Comparison of ENCODE assay signal across 14 cellular contexts in genomic region chr13:32205426-32206096, GRCh38.
DNase-seq lines count a peak whose midpoint lies in the region; ATAC-seq, FAIRE-seq and TF ChIP-seq lines count a peak whose summit lies in the region.
"Had no signal": no experiment of that assay in that cellular context is flagged by ENCODE, and none has a peak within 500 bp of the region (broad histone marks: within the 10 kb centered on the region; RNA-seq: fewer than 3 reads in every experiment).

No MANE protein-coding gene starts in this region.

- DNase-seq in NCI-H226: peak; percentile 80
- DNase-seq in mucosa of gallbladder (ENCODE audit: low spot score): peak; percentile 13
- DNase-seq in HTR-8/SVneo (ENCODE audit: insufficient read length, low spot score): no peak
- no peak for DNase-seq in SW480 (ENCODE audit: low spot score)
- DNase-seq: activated naive CD4-positive, alpha-beta T cell treated with anti-CD3 and anti-CD28 coated beads for 36 hours; endodermal cell; naive thymus-derived CD8-positive, alpha-beta T cell; NCI-H1105 treated with DMSO at 0.1 percent for 48 hours; SIG-M5 had no signal

- H3K27ac ChIP-seq in HEK293 (ENCODE audit: extremely low read depth, low read depth, low read length): peak overlapping the region; percentile 21; the same call in 1 of the 2 replicates

- TF ChIP-seq CTCF in HEK293 (tag by site-specific recombination; IDR thresholded peaks at IDR 0.05) (no peak), brain (conservative IDR thresholded peaks at IDR 0.05) (no peak)

- CTCF ChIA-PET in HEK293 (lab: Yijun Ruan, JAX): interaction anchor here (1.2 kb wide), 1 partner anchor 41 kb away, joined by 3 read pairs; no protein-coding TSS in a partner anchor

- no peak for FAIRE-seq in HTR-8/SVneo (lab: Jason Lieb, UNC)
- FAIRE-seq: G401.6, urothelium cell line had no signal

- H3K36me3 Mint-ChIP-seq in brain: peaks cover 50% of the 10 kb centered on the region
- H3K36me3 Mint-ChIP-seq: naive thymus-derived CD8-positive, alpha-beta T cell had no signal

- no peaks in the 10 kb centered on the region for H3K27me3 Mint-ChIP-seq in brain

- H3K9me3 ChIP-seq in HEK293 (ENCODE audit: control insufficient read depth, insufficient read depth, low read depth, low read length): no peaks in the 10 kb centered on the region

- POLR2A ChIA-PET in HEK293 (lab: Yijun Ruan, JAX): interaction anchor here (0.9 kb wide), 1 partner anchor 20 kb away, joined by 3 read pairs; no protein-coding TSS in a partner anchor

- H3K4me3 Mint-ChIP-seq in brain: peak overlapping the region in 1 of 5 experiments; percentile 11
- H3K4me3 Mint-ChIP-seq: activated naive CD4-positive, alpha-beta T cell treated with anti-CD3 and anti-CD28 coated beads for 36 hours; endodermal cell; naive thymus-derived CD8-positive, alpha-beta T cell had no signal

- peaks cover 15% of the 10 kb centered on the region for H3K4me1 Mint-ChIP-seq in brain
- H3K4me1 Mint-ChIP-seq: naive thymus-derived CD8-positive, alpha-beta T cell had no signal

- H3K4me1 ChIP-seq in HEK293 (ENCODE audit: control insufficient read depth, insufficient read depth, low read length): peaks cover 12% of the 10 kb centered on the region

- no peak overlapping the region for H3K4me3 ChIP-seq in HEK293 (ENCODE audit: low read depth, low read length)

- H3K9me3 Mint-ChIP-seq in brain: no peaks in the 10 kb centered on the region
- H3K9me3 Mint-ChIP-seq: activated naive CD4-positive, alpha-beta T cell treated with anti-CD3 and anti-CD28 coated beads for 36 hours; endodermal cell; naive thymus-derived CD8-positive, alpha-beta T cell had no signal

- no peaks in the 10 kb centered on the region for H3K36me3 ChIP-seq in HEK293 (ENCODE audit: control insufficient read depth in 2 of 2, insufficient read depth in 1 of 2, low read length in 2 of 2)

- no peak for ATAC-seq in GM21619 (IDR thresholded peaks at IDR 0.05; ENCODE audit: unreplicated experiment)
- ATAC-seq: naive thymus-derived CD8-positive, alpha-beta T cell had no signal

- H3K27ac Mint-ChIP-seq in brain: peak overlapping the region in 4 of 5 experiments; percentile 18 to 90 (median 60)
- H3K27ac Mint-ChIP-seq: activated naive CD4-positive, alpha-beta T cell treated with anti-CD3 and anti-CD28 coated beads for 36 hours; endodermal cell; naive thymus-derived CD8-positive, alpha-beta T cell had no signal

TF ChIP-seq in HEK293, 187 proteins besides CTCF, POLR2A, EP300 and RAD21:
- TF ChIP-seq, protein P1, sequence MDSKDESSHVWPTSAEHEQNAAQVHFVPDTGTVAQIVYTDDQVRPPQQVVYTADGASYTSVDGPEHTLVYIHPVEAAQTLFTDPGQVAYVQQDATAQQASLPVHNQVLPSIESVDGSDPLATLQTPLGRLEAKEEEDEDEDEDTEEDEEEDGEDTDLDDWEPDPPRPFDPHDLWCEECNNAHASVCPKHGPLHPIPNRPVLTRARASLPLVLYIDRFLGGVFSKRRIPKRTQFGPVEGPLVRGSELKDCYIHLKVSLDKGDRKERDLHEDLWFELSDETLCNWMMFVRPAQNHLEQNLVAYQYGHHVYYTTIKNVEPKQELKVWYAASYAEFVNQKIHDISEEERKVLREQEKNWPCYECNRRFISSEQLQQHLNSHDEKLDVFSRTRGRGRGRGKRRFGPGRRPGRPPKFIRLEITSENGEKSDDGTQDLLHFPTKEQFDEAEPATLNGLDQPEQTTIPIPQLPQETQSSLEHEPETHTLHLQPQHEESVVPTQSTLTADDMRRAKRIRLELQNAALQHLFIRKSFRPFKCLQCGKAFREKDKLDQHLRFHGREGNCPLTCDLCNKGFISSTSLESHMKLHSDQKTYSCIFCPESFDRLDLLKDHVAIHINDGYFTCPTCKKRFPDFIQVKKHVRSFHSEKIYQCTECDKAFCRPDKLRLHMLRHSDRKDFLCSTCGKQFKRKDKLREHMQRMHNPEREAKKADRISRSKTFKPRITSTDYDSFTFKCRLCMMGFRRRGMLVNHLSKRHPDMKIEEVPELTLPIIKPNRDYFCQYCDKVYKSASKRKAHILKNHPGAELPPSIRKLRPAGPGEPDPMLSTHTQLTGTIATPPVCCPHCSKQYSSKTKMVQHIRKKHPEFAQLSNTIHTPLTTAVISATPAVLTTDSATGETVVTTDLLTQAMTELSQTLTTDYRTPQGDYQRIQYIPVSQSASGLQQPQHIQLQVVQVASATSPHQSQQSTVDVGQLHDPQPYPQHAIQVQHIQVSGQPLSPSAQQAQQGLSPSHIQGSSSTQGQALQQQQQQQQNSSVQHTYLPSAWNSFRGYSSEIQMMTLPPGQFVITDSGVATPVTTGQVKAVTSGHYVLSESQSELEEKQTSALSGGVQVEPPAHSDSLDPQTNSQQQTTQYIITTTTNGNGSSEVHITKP (tag by site-specific recombination; IDR thresholded peaks at IDR 0.05): peak; percentile 77
- TF ChIP-seq ZNF529 (tag by site-specific recombination; IDR thresholded peaks at IDR 0.05; ENCODE audit: insufficient replicate concordance) (no peak), ZNF645 (tag by site-specific recombination; IDR thresholded peaks at IDR 0.05) (no peak), WT1 (tag by site-specific recombination; IDR thresholded peaks at IDR 0.05) (0 out of 2 replicates have a peak, but pooled peaks have one; percentile 17), ZNF155 (tag by site-specific recombination; IDR thresholded peaks at IDR 0.05) (no peak), MZF1 (tag by site-specific recombination; IDR thresholded peaks at IDR 0.05; ENCODE audit: borderline replicate concordance) (peak; percentile 63; the same call in 1 of the 2 replicates), ZNF423 (tag by site-specific recombination; IDR thresholded peaks at IDR 0.05) (no peak), ZNF19 (tag by site-specific recombination; IDR thresholded peaks at IDR 0.05; ENCODE audit: low read depth) (no peak), PRDM6 (tag by site-specific recombination; IDR thresholded peaks at IDR 0.05) (no peak), ZNF510 (tag by site-specific recombination; IDR thresholded peaks at IDR 0.05; ENCODE audit: insufficient replicate concordance) (no peak)
TF ChIP-seq in HEK293: peak in this region for 3.

Comparison
In these comparisons a context has a peak if more than half of its experiments do, and no peak if none do; other contexts are left out.
1. DNase-seq: peak in NCI-H226 (single experiment) and mucosa of gallbladder (single experiment); none in HTR-8/SVneo (single experiment) and SW480 (single experiment).